ENCODE assay signal across 15 cellular contexts in the genomic region with DNA sequence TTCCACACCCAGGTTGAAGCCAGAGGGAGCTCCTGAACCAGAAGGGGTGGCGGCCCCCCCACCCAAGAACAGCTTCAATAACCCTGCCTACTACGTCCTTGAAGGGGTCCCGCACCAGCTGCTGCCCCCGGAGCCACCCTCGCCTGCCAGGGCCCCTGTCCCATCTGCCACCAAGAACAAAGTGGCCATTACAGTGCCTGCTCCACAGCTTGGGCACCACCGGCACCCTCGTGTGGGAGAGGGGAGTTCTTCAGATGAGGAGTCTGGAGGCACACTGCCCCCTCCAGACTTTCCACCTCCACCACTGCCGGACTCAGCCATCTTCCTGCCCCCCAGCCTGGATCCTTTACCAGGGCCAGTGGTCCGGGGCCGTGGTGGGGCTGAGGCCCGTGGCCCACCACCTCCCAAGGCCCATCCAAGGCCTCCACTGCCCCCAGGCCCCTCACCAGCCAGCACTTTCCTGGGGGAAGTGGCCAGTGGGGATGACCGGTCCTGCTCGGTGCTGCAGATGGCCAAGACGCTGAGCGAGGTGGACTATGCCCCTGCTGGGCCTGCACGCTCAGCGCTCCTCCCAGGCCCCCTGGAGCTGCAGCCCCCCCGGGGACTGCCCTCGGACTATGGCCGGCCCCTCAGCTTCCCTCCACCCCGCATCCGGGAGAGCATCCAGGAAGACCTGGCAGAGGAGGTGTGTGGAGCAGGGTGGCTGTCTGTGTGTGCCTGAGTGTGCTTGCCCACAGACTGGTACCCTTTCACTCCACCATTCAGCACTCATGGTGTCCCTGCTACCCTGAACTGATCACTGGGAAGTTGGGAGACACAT. TPM values are rescaled to one million over a fixed set of nuclear protein-coding genes. Genes with fewer than 3 reads are reported as not detected.
A peak's percentile ranks its signal among the peaks of the same experiment; 100 is the strongest.
DNase-seq lines count a peak whose midpoint lies in the region; ATAC-seq and TF ChIP-seq lines count a peak whose summit lies in the region.
"Had no signal": no experiment of that assay in that cellular context is flagged by ENCODE, and none has a peak within 500 bp of the region (broad histone marks: within the 10 kb centered on the region; RNA-seq: fewer than 3 reads in every experiment).

No MANE protein-coding gene starts in this region.

- H3K9me2 ChIP-seq in MM.1S (replicated peaks; ENCODE audit: insufficient read depth, low read length) = no peaks in the 10 kb centered on the region

- H3K27ac ChIP-seq in Panc1 (ENCODE audit: low read length) (no peak overlapping the region), stomach (peak overlapping the region in 3 of 5 donors; percentile 14 to 76 (median 49)), MM.1S (ENCODE audit: low read length) (no peak overlapping the region)
- H3K27ac ChIP-seq: A549 had no signal

- H3K4me2 ChIP-seq in MM.1S (ENCODE audit: low read depth, low read length) = no peak overlapping the region
- H3K4me2 ChIP-seq: A549 had no signal

- H3K4me3 ChIP-seq in Panc1 (ENCODE audit: low read depth in 2 of 2, low read length in 2 of 2) = no peak overlapping the region
- no peak overlapping the region for H3K4me3 ChIP-seq in stomach
- H3K4me3 ChIP-seq in MM.1S (ENCODE audit: low read length) = no peak overlapping the region
- H3K4me3 ChIP-seq: A549 had no signal

- POLR2A ChIA-PET in Panc1 (lab: Charles Lee) = no interaction called here

- no peaks in the 10 kb centered on the region for H3K27me3 ChIP-seq in Panc1 (ENCODE audit: control insufficient read depth, insufficient read depth, low read length)
- peaks cover 0 to 34% (median 20%) of the 10 kb centered on the region in 3 donors for H3K27me3 ChIP-seq in stomach
- peaks cover 31% of the 10 kb centered on the region for H3K27me3 ChIP-seq in MM.1S (replicated peaks; ENCODE audit: insufficient read depth, low read length)

- no peaks in the 10 kb centered on the region for H3F3A ChIP-seq in MM.1S (ENCODE audit: insufficient read depth, low read length)

- H3K79me2 ChIP-seq in MM.1S (ENCODE audit: low read length) = no peaks in the 10 kb centered on the region

- no peak for TF ChIP-seq POLR2A in stomach (IDR thresholded peaks at IDR 0.05)

- DNase-seq in NCI-H1417 (lab: John Stamatoyannopoulos, UW) = peak in 2 of 3 experiments; percentile 38 to 43
- no peak for DNase-seq in NCI-H1417 treated with DMSO at 0.1 percent for 48 hours (lab: John Stamatoyannopoulos, UW)
- DNase-seq in Panc1 (ENCODE audit: low read depth, low spot score) = no peak
- peak; percentile 64 for DNase-seq in islet precursor cell
- DNase-seq in stomach = no peak
- DNase-seq in MM.1S = no peak
- DNase-seq in G401 (ENCODE audit: low spot score) = no peak
- DNase-seq: GDM1, naive B cell had no signal

- TF ChIP-seq CTCF in Panc1 (IDR thresholded peaks at IDR 0.05) = no peak; the same call in 1 of the 2 replicates
- TF ChIP-seq CTCF in stomach (IDR thresholded peaks at IDR 0.05) = no peak
- TF ChIP-seq CTCF in MM.1S (IDR thresholded peaks at IDR 0.05; ENCODE audit: low read length) = no peak

- ATAC-seq in Panc1 = peak; percentile 9; the same call in 1 of the 2 replicates
- no peak for ATAC-seq in GM21717 (IDR thresholded peaks at IDR 0.05; ENCODE audit: unreplicated experiment)

- WGBS in stomach, 5 donors = 66 to 87% (median 74%) methylated on average over 11 to 22 of the region's 22 CpGs

- H3K9me3 ChIP-seq in Panc1 (ENCODE audit: control insufficient read depth, insufficient read depth, low read depth, low read length) (no peaks in the 10 kb centered on the region), stomach (no peaks in the 10 kb centered on the region), MM.1S (replicated peaks; ENCODE audit: insufficient read depth, low read length) (no peaks in the 10 kb centered on the region)
- H3K9me3 ChIP-seq: A549 had no signal

- intact Hi-C loops in Panc1 (cut with micrococcal nuclease; ENCODE audit: unreplicated experiment) = no loop called here
- intact Hi-C loops in stomach (cut with DNase I; ENCODE audit: low total_unique reads) = no loop called here

- peaks cover 8% of the 10 kb centered on the region for H3K36me3 ChIP-seq in Panc1 (ENCODE audit: control insufficient read depth, insufficient read depth, low read length)
- peaks cover 49 to 63% (median 58%) of the 10 kb centered on the region in 4 donors for H3K36me3 ChIP-seq in stomach
- no peaks in the 10 kb centered on the region for H3K36me3 ChIP-seq in MM.1S (replicated peaks; ENCODE audit: insufficient read depth, low read length)

- no TSS peak for BruUV-seq in Panc1 (replicated peaks; lab: Mats Ljungman, UMichigan)

- TF ChIP-seq EP300 in stomach (IDR thresholded peaks at IDR 0.05) = no peak

- no peak overlapping the region for H3K9ac ChIP-seq in MM.1S (ENCODE audit: low read length)

- H2AFZ ChIP-seq in MM.1S (ENCODE audit: low read length) = no peak overlapping the region

- in situ Hi-C loops in Panc1 (cut with HindIII; ENCODE audit: low pct_unique_long_range_greater_than_20kb, low sequenced_read_pairs) (no loop called here), G401 (cut with HindIII; ENCODE audit: low sequenced_read_pairs) (no loop called here)

- CTCF ChIA-PET in Panc1 (lab: Charles Lee) = interaction anchor here (0.6 to 1.2 kb wide), 3 partner anchors 10 to 479 kb away, joined by 3 to 4 read pairs (median 4); no protein-coding TSS in a partner anchor

- peaks cover 15% of the 10 kb centered on the region for H3K4me1 ChIP-seq in Panc1 (ENCODE audit: control insufficient read depth, insufficient read depth, low read length)
- peaks cover 24 to 65% (median 53%) of the 10 kb centered on the region in 4 donors for H3K4me1 ChIP-seq in stomach
- no peaks in the 10 kb centered on the region for H3K4me1 ChIP-seq in MM.1S (ENCODE audit: low read length)

- H4K20me1 ChIP-seq in MM.1S (ENCODE audit: insufficient read depth, low read length) = no peaks in the 10 kb centered on the region

RNA-seq across cellular contexts. Expression of a gene that starts 6.7 kb away (rescaled TPM):
- total RNA-seq in Panc1 (2021; ENCODE audit: unreplicated experiment) (not detected), stomach (not detected)
- not detected for polyA plus RNA-seq in Panc1 (2012; ENCODE audit: insufficient read length)
- polyA plus RNA-seq in stomach = under 1 TPM in 1 of 3 donors, not detected in 2; 0.53 TPM
- total RNA-seq in G401 (2014; rRNA removed; shearing (Covaris generic)) = not detected in 2 replicates
- total RNA-seq: pulmonary artery endothelial cell; RPMI7951; T-helper 1 cell treated with Interleukin-12 subunit alpha and Interleukin-12 subunit beta and Interleukin-4 antibody, amounts not matched to agents 30 ng/mL and 1 ng/mL, for 36 hours; ureter had no signal
- polyA plus RNA-seq: A549 had no signal

RNA-seq across cellular contexts. Expression of a gene that starts 12.8 kb away (rescaled TPM):
- total RNA-seq in Panc1 (2021; ENCODE audit: unreplicated experiment) = 298 TPM
- 383 TPM for polyA plus RNA-seq in Panc1 (2012; ENCODE audit: insufficient read length)
- 100 to 1,000 TPM in 4 of 5 donors, 10 to 100 TPM in 1; 40.2 to 226 (median 153) TPM for total RNA-seq in stomach
- 10 to 100 TPM; 20.9 to 63.1 (median 51.2) TPM for polyA plus RNA-seq in stomach
- 53.0 and 60.1 TPM in 2 replicates for total RNA-seq in G401 (2014; rRNA removed; shearing (Covaris generic))

RNA-seq across cellular contexts. Expression of a gene that starts 20.7 kb away (rescaled TPM):
- total RNA-seq in Panc1 (2021; ENCODE audit: unreplicated experiment) = not detected
- polyA plus RNA-seq in Panc1 (2012; ENCODE audit: insufficient read length) = not detected
- 10 to 100 TPM in 2 of 5 donors, 1 to 10 TPM in 3; 1.8 to 28.6 (median 9.6) TPM for total RNA-seq in stomach
- 10 to 100 TPM in 1 of 3 donors, 1 to 10 TPM in 2; 3.2 to 14.8 (median 9.0) TPM for polyA plus RNA-seq in stomach
- not detected in 2 replicates for total RNA-seq in G401 (2014; rRNA removed; shearing (Covaris generic))
- total RNA-seq: pulmonary artery endothelial cell; RPMI7951; T-helper 1 cell treated with Interleukin-12 subunit alpha and Interleukin-12 subunit beta and Interleukin-4 antibody, amounts not matched to agents 30 ng/mL and 1 ng/mL, for 36 hours had no signal
- polyA plus RNA-seq: A549 had no signal

RNA-seq across cellular contexts. Expression of a gene that starts 45.4 kb away (rescaled TPM):
- total RNA-seq in Panc1 (2021; ENCODE audit: unreplicated experiment) = not detected
- not detected for polyA plus RNA-seq in Panc1 (2012; ENCODE audit: insufficient read length)
- 10 to 100 TPM in 1 of 5 donors, under 1 TPM in 1, not detected in 3; 0.55 to 22.6 TPM for total RNA-seq in stomach
- 10 to 100 TPM in 1 of 3 donors, 1 to 10 TPM in 2; 4.1 to 20.9 (median 6.1) TPM for polyA plus RNA-seq in stomach
- 1.4 TPM in 1 of 2 replicates, not detected in the other for total RNA-seq in G401 (2014; rRNA removed; shearing (Covaris generic))
- total RNA-seq: pulmonary artery endothelial cell; RPMI7951; T-helper 1 cell treated with Interleukin-12 subunit alpha and Interleukin-12 subunit beta and Interleukin-4 antibody, amounts not matched to agents 30 ng/mL and 1 ng/mL, for 36 hours had no signal

Comparison
In these comparisons a context has a peak if more than half of its experiments do, and no peak if none do; other contexts are left out.
1. DNase-seq: peak in NCI-H1417 (2 of 3) and islet precursor cell (single experiment); none in NCI-H1417 treated with DMSO at 0.1 percent for 48 hours (single experiment), Panc1 (single experiment), stomach (single experiment), MM.1S (single experiment) and G401 (single experiment).
2. H3K27ac ChIP-seq: peak in stomach (3 of 5); none in Panc1 (single experiment) and MM.1S (single experiment).